ENCODE assay signal across 9 cellular contexts in the genomic region with DNA sequence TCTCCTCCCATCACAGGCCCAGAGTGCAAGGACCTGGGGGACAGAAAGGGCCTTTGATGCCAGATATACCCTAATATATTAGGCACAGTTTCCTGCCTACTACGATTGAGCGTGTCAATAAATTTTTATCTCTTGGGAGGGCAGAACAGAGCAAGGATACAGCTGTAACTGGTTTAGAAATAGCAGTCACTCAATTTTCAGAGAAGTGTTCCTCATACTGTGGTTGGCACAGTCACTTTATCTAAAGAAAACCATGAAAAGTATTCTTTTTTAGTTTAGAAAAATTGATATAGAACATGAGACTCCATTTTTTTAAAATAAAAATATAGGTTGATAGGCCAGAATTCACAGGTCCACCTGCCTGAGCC. TPM values are rescaled to one million over a fixed set of nuclear protein-coding genes. Genes with fewer than 3 reads are reported as not detected.
A peak's percentile ranks its signal among the peaks of the same experiment; 100 is the strongest.
DNase-seq lines count a peak whose midpoint lies in the region; ATAC-seq and TF ChIP-seq lines count a peak whose summit lies in the region.
"Had no signal": no experiment of that assay in that cellular context is flagged by ENCODE, and none has a peak within 500 bp of the region (broad histone marks: within the 10 kb centered on the region; RNA-seq: fewer than 3 reads in every experiment).

No MANE protein-coding gene starts in this region.

- peak overlapping the region; percentile 97 for H2AFZ ChIP-seq in PC-3 (ENCODE audit: low read length)

- peak overlapping the region; percentile 43 for H3K27ac Mint-ChIP-seq in T-helper 1 cell treated with Interleukin-12 subunit alpha and Interleukin-12 subunit beta and Interleukin-4 antibody, amounts not matched to agents 30 μg/mL and 1 μg/mL, for 36 hours
- H3K27ac Mint-ChIP-seq in stimulated activated memory B cell treated with anti-CD40 and anti-IgM and Interleukin-4, amounts not matched to agents 10 μg/mL and 1 μg/mL and 100 μg/mL, for 72 hours, result peak overlapping the region; percentile 84

- no peaks in the 10 kb centered on the region for H3K4me1 ChIP-seq in PC-3 (ENCODE audit: insufficient read depth, low read length)

- no peak overlapping the region for H3K27ac ChIP-seq in PC-3 (ENCODE audit: low read length)

- no peaks in the 10 kb centered on the region for H3F3A ChIP-seq in PC-3 (ENCODE audit: low read length, unreplicated experiment)

- peak overlapping the region; percentile 81 for H3K4me3 ChIP-seq in PC-3 (ENCODE audit: low read length)
- peak overlapping the region; percentile 83 for H3K4me3 ChIP-seq in fibroblast of pulmonary artery (replicated peaks; ENCODE audit: low read depth, low read length)

- H3K27me3 ChIP-seq in PC-3 (ENCODE audit: low read length), result no peaks in the 10 kb centered on the region
- H3K27me3 ChIP-seq: thyroid gland had no signal

- peaks cover 4% of the 10 kb centered on the region for H3K36me3 Mint-ChIP-seq in T-helper 1 cell treated with Interleukin-12 subunit alpha and Interleukin-12 subunit beta and Interleukin-4 antibody, amounts not matched to agents 30 μg/mL and 1 μg/mL, for 36 hours (ENCODE audit: low read depth)
- H3K36me3 Mint-ChIP-seq in stimulated activated memory B cell treated with anti-CD40 and anti-IgM and Interleukin-4, amounts not matched to agents 10 μg/mL and 1 μg/mL and 100 μg/mL, for 72 hours, result peaks cover 20% of the 10 kb centered on the region

- H4K20me1 ChIP-seq in PC-3 (ENCODE audit: low read length), result no peaks in the 10 kb centered on the region

- no peaks in the 10 kb centered on the region for H3K27me3 Mint-ChIP-seq in T-helper 1 cell treated with Interleukin-12 subunit alpha and Interleukin-12 subunit beta and Interleukin-4 antibody, amounts not matched to agents 30 μg/mL and 1 μg/mL, for 36 hours (ENCODE audit: low read depth)
- no peaks in the 10 kb centered on the region for H3K27me3 Mint-ChIP-seq in stimulated activated memory B cell treated with anti-CD40 and anti-IgM and Interleukin-4, amounts not matched to agents 10 μg/mL and 1 μg/mL and 100 μg/mL, for 72 hours

- H3K9me3 ChIP-seq in PC-3 (ENCODE audit: low read length), result no peaks in the 10 kb centered on the region
- H3K9me3 ChIP-seq: thyroid gland had no signal

- TF ChIP-seq CTCF in PC-3 (conservative IDR thresholded peaks at IDR 0.05; ENCODE audit: low read depth, low read length), result no peak
- no peak for TF ChIP-seq CTCF in fibroblast of pulmonary artery (IDR thresholded peaks at IDR 0.05; ENCODE audit: low read length, missing control alignments)

- peaks cover 13% of the 10 kb centered on the region for H3K79me2 ChIP-seq in PC-3 (ENCODE audit: low read length)

- CTCF ChIA-PET in PC-3 (lab: Charles Lee), result no interaction called here

- POLR2A ChIA-PET in PC-3 (lab: Charles Lee; ENCODE audit: unreplicated experiment), result no interaction called here

- no peaks in the 10 kb centered on the region; the same call in 1 of the 2 replicates for H3K36me3 ChIP-seq in PC-3 (ENCODE audit: low read depth, low read length)
- H3K36me3 ChIP-seq: thyroid gland had no signal

- peak overlapping the region; percentile 80 for H3K4me2 ChIP-seq in PC-3 (ENCODE audit: low read length)

- peaks cover 4% of the 10 kb centered on the region for H3K4me1 Mint-ChIP-seq in T-helper 1 cell treated with Interleukin-12 subunit alpha and Interleukin-12 subunit beta and Interleukin-4 antibody, amounts not matched to agents 30 μg/mL and 1 μg/mL, for 36 hours (ENCODE audit: low read depth)
- no peaks in the 10 kb centered on the region for H3K4me1 Mint-ChIP-seq in stimulated activated memory B cell treated with anti-CD40 and anti-IgM and Interleukin-4, amounts not matched to agents 10 μg/mL and 1 μg/mL and 100 μg/mL, for 72 hours

- H3K4me3 Mint-ChIP-seq in T-helper 1 cell treated with Interleukin-12 subunit alpha and Interleukin-12 subunit beta and Interleukin-4 antibody, amounts not matched to agents 30 μg/mL and 1 μg/mL, for 36 hours, result peak overlapping the region; percentile 77
- peak overlapping the region; percentile 72 for H3K4me3 Mint-ChIP-seq in stimulated activated memory B cell treated with anti-CD40 and anti-IgM and Interleukin-4, amounts not matched to agents 10 μg/mL and 1 μg/mL and 100 μg/mL, for 72 hours

- peaks cover 28% of the 10 kb centered on the region for H3K9me3 Mint-ChIP-seq in T-helper 1 cell treated with Interleukin-12 subunit alpha and Interleukin-12 subunit beta and Interleukin-4 antibody, amounts not matched to agents 30 μg/mL and 1 μg/mL, for 36 hours
- peaks cover under 1% of the 10 kb centered on the region for H3K9me3 Mint-ChIP-seq in stimulated activated memory B cell treated with anti-CD40 and anti-IgM and Interleukin-4, amounts not matched to agents 10 μg/mL and 1 μg/mL and 100 μg/mL, for 72 hours

- no TSS peak for BruUV-seq in PC-3 (replicated peaks; lab: Mats Ljungman, UMichigan)

- no peaks in the 10 kb centered on the region for H3K9me2 ChIP-seq in PC-3 (replicated peaks; ENCODE audit: low read length)

- intact Hi-C loops in PC-3 (cut with micrococcal nuclease), result no loop called here

- ATAC-seq in PC-3, result no peak
- ATAC-seq in stimulated activated memory B cell treated with anti-CD40 and anti-IgM and Interleukin-4, amounts not matched to agents 10 μg/mL and 1 μg/mL and 100 μg/mL, for 72 hours, result peak; percentile 31

- no peak overlapping the region for H3K9ac ChIP-seq in PC-3 (ENCODE audit: low read length)

- DNase-seq in T-helper 1 cell, result no peak
- no peak for DNase-seq in PC-3
- DNase-seq in fibroblast of pulmonary artery (ENCODE audit: low read depth), result no peak
- DNase-seq in DMS79 (lab: John Stamatoyannopoulos, UW), result no peak
- no peak for DNase-seq in NCI-H1417 treated with DMSO at 0.1 percent for 48 hours (lab: John Stamatoyannopoulos, UW)
- DNase-seq in NOMO-1 (lab: John Stamatoyannopoulos, UW; ENCODE audit: unreplicated experiment in 2 of 2), result no peak

RNA-seq across cellular contexts. Expression of gene ZNF155, which starts 0.5 kb away (rescaled TPM):
- 3.1 and 4.4 TPM in 2 replicates for total RNA-seq in PC-3 (2014; rRNA removed)

RNA-seq across cellular contexts. Expression of gene ZNF230, which starts 19.2 kb away (rescaled TPM):
- total RNA-seq in PC-3 (2014; rRNA removed), result 0.52 and 1.0 TPM in 2 replicates

RNA-seq across cellular contexts. Expression of gene ZNF221, which starts 32.5 kb away (rescaled TPM):
- total RNA-seq in PC-3 (2014; rRNA removed), result 0.55 and 2.1 TPM in 2 replicates

RNA-seq across cellular contexts. Expression of gene ZNF222, which starts 41.7 kb away (rescaled TPM):
- total RNA-seq in PC-3 (2014; rRNA removed), result 0.95 and 2.0 TPM in 2 replicates

RNA-seq across cellular contexts. Expression of gene ZNF45, which starts 48.4 kb away (rescaled TPM):
- 5.8 and 7.8 TPM in 2 replicates for total RNA-seq in PC-3 (2014; rRNA removed)
